In the genomic region with DNA sequence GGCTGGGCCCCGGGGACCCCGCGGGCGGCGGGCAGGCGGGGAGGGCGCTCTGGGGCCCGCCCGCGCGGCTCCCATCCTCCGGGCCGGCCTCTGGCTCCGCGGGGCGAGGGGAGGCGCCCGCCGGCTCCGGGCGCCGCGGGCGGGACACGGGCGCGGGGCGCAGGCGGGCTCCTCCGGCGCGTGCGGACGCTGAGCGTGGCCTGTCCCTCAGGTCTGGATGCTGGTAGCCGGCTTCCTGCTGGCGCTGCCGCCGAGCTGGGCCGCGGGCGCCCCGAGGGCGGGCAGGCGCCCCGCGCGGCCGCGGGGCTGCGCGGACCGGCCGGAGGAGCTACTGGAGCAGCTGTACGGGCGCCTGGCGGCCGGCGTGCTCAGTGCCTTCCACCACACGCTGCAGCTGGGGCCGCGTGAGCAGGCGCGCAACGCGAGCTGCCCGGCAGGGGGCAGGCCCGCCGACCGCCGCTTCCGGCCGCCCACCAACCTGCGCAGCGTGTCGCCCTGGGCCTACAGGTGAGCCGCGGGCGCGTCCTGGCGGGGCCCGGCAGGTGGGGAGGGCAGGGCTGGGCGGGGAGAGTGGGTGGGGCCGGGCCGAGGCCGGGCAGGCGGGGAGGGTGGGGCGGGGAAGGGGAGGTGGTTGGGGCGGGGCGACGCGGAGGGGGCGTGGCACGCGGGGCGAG, we compare ENCODE assay signal across 1 cellular context.
TF ChIP-seq lines count a peak whose summit lies in the region.

No MANE protein-coding gene starts in this region.

TF ChIP-seq in IMR-90, 13 proteins besides CTCF, POLR2A, EP300 and RAD21:
- TF ChIP-seq MXI1 (IDR thresholded peaks at IDR 0.05; ENCODE audit: borderline replicate concordance, low read depth, low read length), result peak; percentile 89
- TF ChIP-seq MAFK (IDR thresholded peaks at IDR 0.05; ENCODE audit: low read depth, low read length), result no peak
- no peak for TF ChIP-seq CHD1 (IDR thresholded peaks at IDR 0.05; ENCODE audit: low read depth, low read length)
- no peak for TF ChIP-seq NFE2L2 (IDR thresholded peaks at IDR 0.05; ENCODE audit: low read depth, low read length)
- peak; percentile 55; the same call in 1 of the 2 replicates for TF ChIP-seq SMC3 (IDR thresholded peaks at IDR 0.05; ENCODE audit: low read depth, low read length)
- peak; percentile 36 for TF ChIP-seq RCOR1 (IDR thresholded peaks at IDR 0.05; ENCODE audit: insufficient replicate concordance, low read length)
- no peak for TF ChIP-seq CEBPB (IDR thresholded peaks at IDR 0.05; ENCODE audit: low read depth, low read length)
- no peak for TF ChIP-seq ELK1 (IDR thresholded peaks at IDR 0.05; ENCODE audit: borderline replicate concordance, low read depth, low read length)
- no peak for TF ChIP-seq RFX5 (IDR thresholded peaks at IDR 0.05; ENCODE audit: low read depth, low read length)
- peak; percentile 50; the same call in 1 of the 2 replicates for TF ChIP-seq MAZ (IDR thresholded peaks at IDR 0.05; ENCODE audit: borderline replicate concordance, low read depth, low read length)
- TF ChIP-seq, protein P1, sequence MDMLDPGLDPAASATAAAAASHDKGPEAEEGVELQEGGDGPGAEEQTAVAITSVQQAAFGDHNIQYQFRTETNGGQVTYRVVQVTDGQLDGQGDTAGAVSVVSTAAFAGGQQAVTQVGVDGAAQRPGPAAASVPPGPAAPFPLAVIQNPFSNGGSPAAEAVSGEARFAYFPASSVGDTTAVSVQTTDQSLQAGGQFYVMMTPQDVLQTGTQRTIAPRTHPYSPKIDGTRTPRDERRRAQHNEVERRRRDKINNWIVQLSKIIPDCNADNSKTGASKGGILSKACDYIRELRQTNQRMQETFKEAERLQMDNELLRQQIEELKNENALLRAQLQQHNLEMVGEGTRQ (IDR thresholded peaks at IDR 0.05; ENCODE audit: low read depth, low read length), result peak; percentile 17; the same call in 1 of the 2 replicates
- TF ChIP-seq FOS (IDR thresholded peaks at IDR 0.05; ENCODE audit: low read depth, low read length), result no peak
- 0 out of 2 replicates have a peak, but pooled peaks have one; percentile 27 for TF ChIP-seq BHLHE40 (IDR thresholded peaks at IDR 0.05; ENCODE audit: low read depth, low read length)
